Comparison of ENCODE assay signal across 8 cellular contexts in genomic region chr1:92485374-92486250, GRCh38. TPM values are rescaled to one million over a fixed set of nuclear protein-coding genes. Genes with fewer than 3 reads are reported as not detected.
A peak's percentile ranks its signal among the peaks of the same experiment; 100 is the strongest.
DNase-seq lines count a peak whose midpoint lies in the region; ATAC-seq and TF ChIP-seq lines count a peak whose summit lies in the region.

No MANE protein-coding gene starts in this region.

- intact Hi-C loops in uterus (cut with DNase I; ENCODE audit: low total_unique reads), result no loop called here

- H3K4me3 ChIP-seq in fibroblast of the aortic adventitia (ENCODE audit: low read depth, low read length), result peak overlapping the region; percentile 53
- peak overlapping the region; percentile 62 for H3K4me3 ChIP-seq in trophoblast cell (ENCODE audit: low read depth, low read length)
- H3K4me3 ChIP-seq in uterus, result peak overlapping the region; percentile 6 to 36

- DNase-seq in NOMO-1 (lab: John Stamatoyannopoulos, UW; ENCODE audit: unreplicated experiment in 2 of 2) (peak; percentile 89 to 96), activated T-cell treated with anti-CD3 and anti-CD28 coated beads for 1 hour (ENCODE audit: low read depth) (peak; percentile 74), fibroblast of the aortic adventitia (ENCODE audit: low read depth) (peak; percentile 8), trophoblast cell (peak in 1 of 2 donors; percentile 53), uterus (no peak)

- H4K8ac ChIP-seq in trophoblast cell (ENCODE audit: low read depth, low read length), result no peak overlapping the region

- H3K4ac ChIP-seq in trophoblast cell (ENCODE audit: low read depth, low read length), result no peak overlapping the region

- peak overlapping the region; percentile 88 for H3K4me2 ChIP-seq in trophoblast cell (ENCODE audit: low read length)

- H3K79me2 ChIP-seq in trophoblast cell (ENCODE audit: control insufficient read depth, insufficient read depth, low read length, poor library complexity), result no peaks in the 10 kb centered on the region

- H2AFZ ChIP-seq in trophoblast cell (ENCODE audit: insufficient read depth, low read length, poor library complexity), result peak overlapping the region; percentile 53

- H3K18ac ChIP-seq in trophoblast cell (ENCODE audit: low read length), result no peak overlapping the region

- no peak overlapping the region for H2BK5ac ChIP-seq in trophoblast cell (ENCODE audit: low read depth, low read length, poor library complexity)

- peaks cover 68% of the 10 kb centered on the region for H3K27me3 ChIP-seq in trophoblast cell (ENCODE audit: insufficient read depth, low read length)
- peaks cover 12 to 52% of the 10 kb centered on the region in 2 donors for H3K27me3 ChIP-seq in uterus

- H2AK5ac ChIP-seq in trophoblast cell (ENCODE audit: low read length), result no peak overlapping the region

- H3K27ac ChIP-seq in C4-2B (peak overlapping the region; percentile 23; the same call in 1 of the 2 replicates), trophoblast cell (ENCODE audit: low read depth, low read length) (no peak overlapping the region), uterus (no peak overlapping the region)

- no peak overlapping the region for H4K91ac ChIP-seq in trophoblast cell (ENCODE audit: low read depth, low read length)

- TF ChIP-seq CTCF in C4-2B (conservative IDR thresholded peaks at IDR 0.05), result peak; percentile 78
- TF ChIP-seq CTCF in fibroblast of the aortic adventitia (IDR thresholded peaks at IDR 0.05; ENCODE audit: insufficient read depth, low read length), result peak; percentile 28
- TF ChIP-seq CTCF in uterus (IDR thresholded peaks at IDR 0.05), result no peak

- H2BK12ac ChIP-seq in trophoblast cell (ENCODE audit: low read length), result no peak overlapping the region

- H3K14ac ChIP-seq in trophoblast cell (ENCODE audit: low read length), result no peak overlapping the region

- peaks cover 40 to 51% of the 10 kb centered on the region in 2 experiments for H3K4me1 ChIP-seq in trophoblast cell (ENCODE audit: control insufficient read depth in 1 of 2, insufficient read depth in 2 of 2, low read length in 2 of 2)
- peaks cover 0 to 46% of the 10 kb centered on the region in 2 donors for H3K4me1 ChIP-seq in uterus

- no peaks in the 10 kb centered on the region for H3K79me1 ChIP-seq in trophoblast cell (ENCODE audit: low read length)

- H2BK120ac ChIP-seq in trophoblast cell (ENCODE audit: insufficient read depth, low read length, poor library complexity), result no peak overlapping the region

- H3K9me3 ChIP-seq in trophoblast cell (ENCODE audit: insufficient read depth, low read depth, low read length) (no peaks in the 10 kb centered on the region), uterus (no peaks in the 10 kb centered on the region)

- H3K23ac ChIP-seq in trophoblast cell (ENCODE audit: low read length), result no peak overlapping the region

- no CpG with 5 or more reads among the region's 82 CpGs for WGBS in trophoblast cell (ENCODE audit: extremely low coverage, insufficient coverage, insufficient read length)

- H3K9ac ChIP-seq in trophoblast cell (ENCODE audit: low read length), result no peak overlapping the region

- ATAC-seq in GM19043 (IDR thresholded peaks at IDR 0.05; ENCODE audit: low read depth, unreplicated experiment), result peak; percentile 39
- peak; percentile 62 for ATAC-seq in HG03280 (IDR thresholded peaks at IDR 0.05; ENCODE audit: unreplicated experiment)

- no peak overlapping the region for H4K12ac ChIP-seq in trophoblast cell (ENCODE audit: low read depth, low read length)

- no peak for TF ChIP-seq POLR2A in uterus (IDR thresholded peaks at IDR 0.05)

- H3K36me3 ChIP-seq in trophoblast cell (ENCODE audit: control insufficient read depth in 1 of 2, insufficient read depth in 2 of 2, low read length in 2 of 2) (no peaks in the 10 kb centered on the region), uterus (no peaks in the 10 kb centered on the region)

RNA-seq across cellular contexts. Expression of gene GFI1, which starts 1.1 kb away (rescaled TPM):
- total RNA-seq in fibroblast of the aortic adventitia (ENCODE audit: low replicate concordance), result 0.09 and 0.65 TPM in 2 replicates
- polyA plus RNA-seq in trophoblast cell (2013), result 0.17 and 0.25 TPM in 2 replicates
- total RNA-seq in uterus, result 1 to 10 TPM in 1 of 4 donors, under 1 TPM in 2, not detected in 1; 0.26 to 2.4 (median 0.95) TPM

Comparison
In these comparisons a context has a peak if more than half of its experiments do, and no peak if none do; other contexts are left out.
1. CTCF ChIP-seq: peak in C4-2B (single experiment) and fibroblast of the aortic adventitia (single experiment); none in uterus (0 of 4).
2. DNase-seq: peak in NOMO-1 (2 of 2), activated T-cell treated with anti-CD3 and anti-CD28 coated beads for 1 hour (single experiment) and fibroblast of the aortic adventitia (single experiment); none in uterus (0 of 2).
3. Peak in every context shown above with its lines, with median percentiles within 50 percentile points of each other: H3K4me3 ChIP-seq.